33 cellular contexts compared by ENCODE assay signal in genomic region chr6:146955570-146955969, GRCh38.
"Had no signal": no experiment of that assay in that cellular context is flagged by ENCODE, and none has a peak within 500 bp of the region (broad histone marks: within the 10 kb centered on the region; RNA-seq: fewer than 3 reads in every experiment).

No MANE protein-coding gene starts in this region.

- H3K27ac Mint-ChIP-seq: naive thymus-derived CD8-positive, alpha-beta T cell; natural killer cell treated with Interleukin-12 subunit alpha and Interleukin-12 subunit beta and Interleukin-15 and Interleukin-18, amount 100 ng/mL, for 72 hours; nephron progenitor cell; progenitor cell of endocrine pancreas; stimulated activated memory B cell treated with anti-CD40 and anti-IgM and Interleukin-4, amounts not matched to agents 10 μg/mL and 1 μg/mL and 100 μg/mL, for 72 hours; stimulated activated naive CD8-positive, alpha-beta T cell treated with anti-CD3 and anti-CD28 coated beads, Interleukin-15, amount 100 ng/mL, for 72 hours; type B pancreatic cell had no signal

- H3K36me3 ChIP-seq: neutrophil, ovary, spleen, suprapubic skin, tibial artery, transverse colon, upper lobe of right lung, uterus had no signal

- H3K36me3 Mint-ChIP-seq: naive thymus-derived CD8-positive, alpha-beta T cell; natural killer cell treated with Interleukin-12 subunit alpha and Interleukin-12 subunit beta and Interleukin-15 and Interleukin-18, amount 100 ng/mL, for 72 hours; stimulated activated memory B cell treated with anti-CD40 and anti-IgM and Interleukin-4, amounts not matched to agents 10 μg/mL and 1 μg/mL and 100 μg/mL, for 72 hours; type B pancreatic cell had no signal

- H3K27me3 ChIP-seq: neutrophil, ovary, spleen, suprapubic skin, testis, tibial artery, transverse colon, upper lobe of right lung, uterus had no signal

- H3K27me3 Mint-ChIP-seq: naive thymus-derived CD8-positive, alpha-beta T cell; progenitor cell of endocrine pancreas; stimulated activated memory B cell treated with anti-CD40 and anti-IgM and Interleukin-4, amounts not matched to agents 10 μg/mL and 1 μg/mL and 100 μg/mL, for 72 hours; stimulated activated naive CD8-positive, alpha-beta T cell treated with anti-CD3 and anti-CD28 coated beads, Interleukin-15, amount 100 ng/mL, for 72 hours; type B pancreatic cell had no signal

- H3K4me2 ChIP-seq: smooth muscle cell had no signal

- H3K9me3 Mint-ChIP-seq: naive thymus-derived CD8-positive, alpha-beta T cell; natural killer cell treated with Interleukin-12 subunit alpha and Interleukin-12 subunit beta and Interleukin-15 and Interleukin-18, amount 100 ng/mL, for 72 hours; nephron progenitor cell; neural crest cell; stimulated activated memory B cell treated with anti-CD40 and anti-IgM and Interleukin-4, amounts not matched to agents 10 μg/mL and 1 μg/mL and 100 μg/mL, for 72 hours; stimulated activated naive CD8-positive, alpha-beta T cell treated with anti-CD3 and anti-CD28 coated beads, Interleukin-15, amount 100 ng/mL, for 72 hours had no signal

- H3K4me1 ChIP-seq: psoas muscle, suprapubic skin, testis, tibial artery, uterus had no signal

- ATAC-seq: naive thymus-derived CD8-positive, alpha-beta T cell; natural killer cell treated with Interleukin-12 subunit alpha and Interleukin-12 subunit beta and Interleukin-15 and Interleukin-18, amount 100 ng/mL, for 72 hours; psoas muscle; right cardiac atrium; sciatic nerve; stimulated activated memory B cell treated with anti-CD40 and anti-IgM and Interleukin-4, amounts not matched to agents 10 μg/mL and 1 μg/mL and 100 μg/mL, for 72 hours; stimulated activated naive CD8-positive, alpha-beta T cell treated with anti-CD3 and anti-CD28 coated beads, Interleukin-15, amount 100 ng/mL, for 72 hours; stimulated activated naive CD8-positive, alpha-beta T cell treated with anti-CD3 and anti-CD28 coated beads, Interleukin-15, Interleukin-2, amounts not matched to agents 100 U/mL and 50 U/mL, for 24 hours; upper lobe of right lung had no signal

- H3K79me2 ChIP-seq: parathyroid adenoma had no signal

- H3K4me3 Mint-ChIP-seq: naive thymus-derived CD8-positive, alpha-beta T cell; natural killer cell treated with Interleukin-12 subunit alpha and Interleukin-12 subunit beta and Interleukin-15 and Interleukin-18, amount 100 ng/mL, for 72 hours; nephron progenitor cell; neural crest cell; stimulated activated memory B cell treated with anti-CD40 and anti-IgM and Interleukin-4, amounts not matched to agents 10 μg/mL and 1 μg/mL and 100 μg/mL, for 72 hours; stimulated activated naive CD8-positive, alpha-beta T cell treated with anti-CD3 and anti-CD28 coated beads, Interleukin-15, amount 100 ng/mL, for 72 hours; type B pancreatic cell had no signal

- H3K27ac ChIP-seq: neutrophil, ovary, parathyroid adenoma, psoas muscle, skin epidermis, spleen, suprapubic skin, testis, tibial artery, transverse colon, upper lobe of right lung, uterus had no signal

- H3K9me3 ChIP-seq: neutrophil, ovary, psoas muscle, spleen, suprapubic skin, testis, tibial artery, transverse colon, upper lobe of right lung, uterus had no signal

- H3K9ac ChIP-seq: parathyroid adenoma had no signal

- H2AFZ ChIP-seq: parathyroid adenoma had no signal

- DNase-seq: naive thymus-derived CD8-positive, alpha-beta T cell; nephron progenitor cell; nucleus accumbens; ovary; posterior cingulate gyrus; psoas muscle; right cardiac atrium; spleen; stimulated activated CD4-positive, alpha-beta T cell treated with anti-CD3 and anti-CD28 coated beads, Interleukin-12 subunit alpha, Interleukin-12 subunit beta, amount 100 ng/mL, for 4 hours; stimulated activated CD4-positive, alpha-beta T cell treated with anti-CD3 and anti-CD28 coated beads, Interleukin-1b, Interleukin-23, amount 100 ng/mL, for 48 hours; stimulated activated CD4-positive, alpha-beta T cell treated with anti-CD3 and anti-CD28 coated beads, Interleukin-4, amount 100 ng/mL, for 1 hour; stimulated activated CD4-positive, alpha-beta T cell treated with anti-CD3 and anti-CD28 coated beads, Interleukin-4, amount 100 ng/mL, for 4 hours; stimulated activated CD8-positive, alpha-beta memory T cell treated with anti-CD3 and anti-CD28 coated beads, Interleukin-4, amount 100 ng/mL, for 48 hours; stimulated activated naive CD4-positive, alpha-beta T cell; stimulated activated naive CD8-positive, alpha-beta T cell treated with anti-CD3 and anti-CD28 coated beads, Interleukin-15, amount 100 ng/mL, for 72 hours; stimulated activated naive CD8-positive, alpha-beta T cell treated with anti-CD3 and anti-CD28 coated beads, Interleukin-15, Interleukin-2, amounts not matched to agents 100 U/mL and 50 U/mL, for 24 hours; substantia nigra; testis; tibial artery; transverse colon; upper lobe of right lung; uterus had no signal

- H3K4me3 ChIP-seq: ovary, psoas muscle, skin epidermis, smooth muscle cell, spleen, suprapubic skin, testis, tibial artery, transverse colon, upper lobe of right lung, uterus had no signal

- H3K4me1 Mint-ChIP-seq: neural crest cell; stimulated activated memory B cell treated with anti-CD40 and anti-IgM and Interleukin-4, amounts not matched to agents 10 μg/mL and 1 μg/mL and 100 μg/mL, for 72 hours had no signal
